1 cellular context compared by ENCODE assay signal in the genomic region with DNA sequence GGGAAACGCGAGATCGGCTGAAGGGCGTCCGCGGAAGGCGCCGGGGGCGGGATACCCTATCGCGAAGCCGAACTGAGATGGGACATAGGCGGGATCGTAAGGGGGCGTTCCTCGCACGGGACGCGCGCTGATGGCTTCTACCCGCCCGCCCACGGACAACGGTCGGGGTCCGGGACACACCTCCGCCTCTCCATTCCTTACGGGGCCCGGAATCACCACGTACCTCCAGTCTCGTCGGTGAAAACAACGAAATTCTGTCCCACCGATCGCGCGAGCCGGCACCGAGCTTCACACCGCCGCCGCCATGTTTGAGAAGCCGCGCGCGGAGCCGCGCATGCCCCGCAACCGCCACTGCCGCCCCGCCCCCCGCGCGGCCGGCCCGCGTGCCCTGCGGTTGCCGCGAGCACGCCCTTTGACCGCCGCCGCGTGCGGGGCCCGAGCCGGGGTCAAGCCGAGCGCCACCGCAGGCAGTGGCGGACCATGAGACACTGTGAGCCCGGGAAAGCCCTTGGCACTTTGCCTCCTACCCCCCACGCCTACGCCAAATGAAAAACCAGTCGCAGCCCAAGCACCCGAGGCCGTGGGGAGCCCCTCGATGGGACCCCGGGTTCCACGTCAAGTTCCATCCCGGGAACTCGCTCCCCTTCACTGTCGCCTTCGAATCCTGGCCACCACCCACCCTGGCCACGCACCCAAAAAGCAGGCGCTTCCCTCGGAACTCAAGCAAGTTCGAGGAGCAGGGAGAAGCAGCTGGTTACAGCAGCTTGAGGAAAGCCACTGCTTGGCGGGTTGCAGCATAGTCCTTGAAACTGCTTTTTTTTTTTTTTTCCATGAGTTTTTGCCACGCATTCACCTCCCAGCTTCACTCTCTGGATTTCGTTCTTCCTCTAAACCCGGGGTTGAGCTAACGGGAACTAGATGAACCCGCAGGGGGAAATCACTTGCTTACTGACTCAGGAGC.
TF ChIP-seq lines count a peak whose summit lies in the region.

A gene (minus strand): TSS at position 320 of the 961 bp plus-strand sequence. CDS start 20,617 bp downstream, outside the sequence.

TF ChIP-seq in HepG2, 621 proteins besides CTCF, POLR2A, EP300 and RAD21 (continued from another document):
- TF ChIP-seq, protein P1, sequence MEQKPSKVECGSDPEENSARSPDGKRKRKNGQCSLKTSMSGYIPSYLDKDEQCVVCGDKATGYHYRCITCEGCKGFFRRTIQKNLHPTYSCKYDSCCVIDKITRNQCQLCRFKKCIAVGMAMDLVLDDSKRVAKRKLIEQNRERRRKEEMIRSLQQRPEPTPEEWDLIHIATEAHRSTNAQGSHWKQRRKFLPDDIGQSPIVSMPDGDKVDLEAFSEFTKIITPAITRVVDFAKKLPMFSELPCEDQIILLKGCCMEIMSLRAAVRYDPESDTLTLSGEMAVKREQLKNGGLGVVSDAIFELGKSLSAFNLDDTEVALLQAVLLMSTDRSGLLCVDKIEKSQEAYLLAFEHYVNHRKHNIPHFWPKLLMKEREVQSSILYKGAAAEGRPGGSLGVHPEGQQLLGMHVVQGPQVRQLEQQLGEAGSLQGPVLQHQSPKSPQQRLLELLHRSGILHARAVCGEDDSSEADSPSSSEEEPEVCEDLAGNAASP (CRISPR knock-in tag; IDR thresholded peaks at IDR 0.05; ENCODE audit: borderline replicate concordance), result 0 out of 2 replicates have a peak, but pooled peaks have one; percentile 17
- TF ChIP-seq, protein P2, sequence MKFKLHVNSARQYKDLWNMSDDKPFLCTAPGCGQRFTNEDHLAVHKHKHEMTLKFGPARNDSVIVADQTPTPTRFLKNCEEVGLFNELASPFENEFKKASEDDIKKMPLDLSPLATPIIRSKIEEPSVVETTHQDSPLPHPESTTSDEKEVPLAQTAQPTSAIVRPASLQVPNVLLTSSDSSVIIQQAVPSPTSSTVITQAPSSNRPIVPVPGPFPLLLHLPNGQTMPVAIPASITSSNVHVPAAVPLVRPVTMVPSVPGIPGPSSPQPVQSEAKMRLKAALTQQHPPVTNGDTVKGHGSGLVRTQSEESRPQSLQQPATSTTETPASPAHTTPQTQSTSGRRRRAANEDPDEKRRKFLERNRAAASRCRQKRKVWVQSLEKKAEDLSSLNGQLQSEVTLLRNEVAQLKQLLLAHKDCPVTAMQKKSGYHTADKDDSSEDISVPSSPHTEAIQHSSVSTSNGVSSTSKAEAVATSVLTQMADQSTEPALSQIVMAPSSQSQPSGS (CRISPR knock-in tag; IDR thresholded peaks at IDR 0.05), result no peak
- TF ChIP-seq GTF2F1 (IDR thresholded peaks at IDR 0.05; ENCODE audit: low read length), result no peak
- TF ChIP-seq, protein P3, sequence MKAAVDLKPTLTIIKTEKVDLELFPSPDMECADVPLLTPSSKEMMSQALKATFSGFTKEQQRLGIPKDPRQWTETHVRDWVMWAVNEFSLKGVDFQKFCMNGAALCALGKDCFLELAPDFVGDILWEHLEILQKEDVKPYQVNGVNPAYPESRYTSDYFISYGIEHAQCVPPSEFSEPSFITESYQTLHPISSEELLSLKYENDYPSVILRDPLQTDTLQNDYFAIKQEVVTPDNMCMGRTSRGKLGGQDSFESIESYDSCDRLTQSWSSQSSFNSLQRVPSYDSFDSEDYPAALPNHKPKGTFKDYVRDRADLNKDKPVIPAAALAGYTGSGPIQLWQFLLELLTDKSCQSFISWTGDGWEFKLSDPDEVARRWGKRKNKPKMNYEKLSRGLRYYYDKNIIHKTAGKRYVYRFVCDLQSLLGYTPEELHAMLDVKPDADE (CRISPR knock-in tag; IDR thresholded peaks at IDR 0.05), result no peak
